Comparison of ENCODE assay signal across 18 cellular contexts in the genomic region with DNA sequence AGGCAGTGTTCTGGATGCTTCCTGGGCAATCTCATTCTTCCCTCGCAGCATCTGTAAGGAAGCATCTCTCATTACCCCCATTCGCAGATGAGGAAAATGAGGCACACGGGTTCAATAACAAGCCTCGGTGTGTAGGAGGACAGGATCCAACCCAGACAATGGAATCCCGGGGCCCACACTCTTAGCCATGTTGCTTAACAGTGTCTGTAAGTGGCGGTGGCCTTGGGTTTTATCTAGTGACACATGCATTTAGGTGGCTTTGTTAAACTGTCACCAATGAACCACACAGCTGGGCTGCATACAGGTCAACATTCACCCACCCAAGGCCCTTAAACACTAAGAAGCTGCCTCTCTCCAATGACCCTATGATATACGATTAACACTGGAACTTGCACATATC. TPM values are rescaled to one million over a fixed set of nuclear protein-coding genes. Genes with fewer than 3 reads are reported as not detected.
DNase-seq lines count a peak whose midpoint lies in the region; ATAC-seq, FAIRE-seq and TF ChIP-seq lines count a peak whose summit lies in the region.
"Had no signal": no experiment of that assay in that cellular context is flagged by ENCODE, and none has a peak within 500 bp of the region (broad histone marks: within the 10 kb centered on the region; RNA-seq: fewer than 3 reads in every experiment).

No MANE protein-coding gene starts in this region.

- H3K9ac ChIP-seq in neural progenitor cell: no peak overlapping the region

- peaks cover 7% of the 10 kb centered on the region for H3K9me3 Mint-ChIP-seq in neural progenitor cell

- no peak overlapping the region for H2AFZ ChIP-seq in neural progenitor cell (replicated peaks)

- H3K4me2 ChIP-seq in A549: peak overlapping the region; percentile 69
- no peak overlapping the region for H3K4me2 ChIP-seq in neural progenitor cell

- no peaks in the 10 kb centered on the region for H3K9me3 ChIP-seq in A549
- no peaks in the 10 kb centered on the region for H3K9me3 ChIP-seq in esophagus muscularis mucosa
- peaks cover 2% of the 10 kb centered on the region for H3K9me3 ChIP-seq in neural progenitor cell (ENCODE audit: low read depth)
- H3K9me3 ChIP-seq: Peyer's patch had no signal

- POLR2A ChIA-PET in A549 (lab: Yijun Ruan, JAX): no interaction called here

- no peaks in the 10 kb centered on the region for H3F3A ChIP-seq in neural progenitor cell (ENCODE audit: low read depth)

- H3K4me1 Mint-ChIP-seq in neural progenitor cell: peaks cover 63% of the 10 kb centered on the region

- peaks cover 9% of the 10 kb centered on the region for H3K79me2 ChIP-seq in neural progenitor cell (ENCODE audit: low read depth)

- no peak for DNase-seq in A549 (ENCODE audit: low read depth in 1 of 2, low spot score in 1 of 2)
- DNase-seq in NB4 (ENCODE audit: low read depth): peak; percentile 37
- no peak for DNase-seq in esophagus muscularis mucosa (ENCODE audit: extremely low spot score)
- no peak for DNase-seq in neural progenitor cell (ENCODE audit: low spot score)
- DNase-seq in hippocampal formation (lab: John Stamatoyannopoulos, UW): no peak
- DNase-seq: activated CD4-positive, alpha-beta T cell treated with anti-CD3 and anti-CD28 coated beads, Interleukin-2, amount 10 ng/mL, durations not matched to agents 24 days and 14 days; CD4-positive, alpha-beta memory T cell; H9; NCI-H1930; NCI-H345; Peyer's patch had no signal

- intact Hi-C loops in esophagus muscularis mucosa (cut with DNase I): no loop called here

- H3K4me3 ChIP-seq in A549 (no peak overlapping the region), NB4 (ENCODE audit: low read depth, low read length) (no peak overlapping the region), esophagus muscularis mucosa (no peak overlapping the region), neural progenitor cell (no peak overlapping the region)
- H3K4me3 ChIP-seq: K562, Peyer's patch had no signal

- no peak overlapping the region for H3K27ac Mint-ChIP-seq in neural progenitor cell
- H3K27ac Mint-ChIP-seq: activated CD4-positive, alpha-beta T cell treated with anti-CD3 and anti-CD28 coated beads, Interleukin-2, amount 10 ng/mL, durations not matched to agents 24 days and 14 days; CD4-positive, alpha-beta memory T cell had no signal

- no peaks in the 10 kb centered on the region for H3K27me3 ChIP-seq in esophagus muscularis mucosa
- H3K27me3 ChIP-seq in neural progenitor cell: no peaks in the 10 kb centered on the region
- H3K27me3 ChIP-seq: Peyer's patch had no signal

- no peak for TF ChIP-seq CTCF in A549 (IDR thresholded peaks at IDR 0.05)
- TF ChIP-seq CTCF in NB4 (IDR thresholded peaks at IDR 0.05; ENCODE audit: low read depth, low read length): no peak
- TF ChIP-seq CTCF in esophagus muscularis mucosa (IDR thresholded peaks at IDR 0.05): no peak
- TF ChIP-seq CTCF in neural progenitor cell (IDR thresholded peaks at IDR 0.05): no peak

- H4K20me1 ChIP-seq in neural progenitor cell (ENCODE audit: low read depth): peaks cover 26% of the 10 kb centered on the region

- H3K36me3 Mint-ChIP-seq in neural progenitor cell: peaks cover 14% of the 10 kb centered on the region

- H3K4me1 ChIP-seq in A549 (peaks cover 69% of the 10 kb centered on the region), esophagus muscularis mucosa (peaks cover 62 to 82% (median 69%) of the 10 kb centered on the region in 4 donors), neural progenitor cell (peaks cover 38% of the 10 kb centered on the region)

- no peaks in the 10 kb centered on the region for H3K27me3 Mint-ChIP-seq in neural progenitor cell (ENCODE audit: insufficient read depth, low read depth)
- H3K27me3 Mint-ChIP-seq: activated CD4-positive, alpha-beta T cell treated with anti-CD3 and anti-CD28 coated beads, Interleukin-2, amount 10 ng/mL, durations not matched to agents 24 days and 14 days; CD4-positive, alpha-beta memory T cell had no signal

- WGBS in A549 (ENCODE audit: missing lambda C conversion rate): 46% methylated on average over 7 of the region's 7 CpGs
- WGBS in esophagus muscularis mucosa: 86% methylated on average over 7 of the region's 7 CpGs

- H3K4me3 Mint-ChIP-seq in neural progenitor cell: peak overlapping the region; percentile 27
- H3K4me3 Mint-ChIP-seq: activated CD4-positive, alpha-beta T cell treated with anti-CD3 and anti-CD28 coated beads, Interleukin-2, amount 10 ng/mL, durations not matched to agents 24 days and 14 days; CD4-positive, alpha-beta memory T cell had no signal

- H3K27ac ChIP-seq in A549: peak overlapping the region; percentile 64 to 89
- peak overlapping the region in 3 of 4 donors; percentile 8 to 74 (median 23) for H3K27ac ChIP-seq in esophagus muscularis mucosa (replicated peaks in 1 of 4)
- no peak overlapping the region for H3K27ac ChIP-seq in neural progenitor cell
- H3K27ac ChIP-seq: HL-60 had no signal

- no peak for TF ChIP-seq POLR2A in A549 (IDR thresholded peaks at IDR 0.05; ENCODE audit: low read length)
- TF ChIP-seq POLR2A in NB4 (IDR thresholded peaks at IDR 0.05; ENCODE audit: extremely low read depth, insufficient read length): no peak
- no peak for TF ChIP-seq POLR2A in esophagus muscularis mucosa (IDR thresholded peaks at IDR 0.05; ENCODE audit: low read depth)

- H3K36me3 ChIP-seq in esophagus muscularis mucosa: no peaks in the 10 kb centered on the region
- H3K36me3 ChIP-seq in neural progenitor cell: no peaks in the 10 kb centered on the region
- H3K36me3 ChIP-seq: Peyer's patch had no signal

- ATAC-seq in A549 (peak in 1 of 2 experiments; percentile 3; a peak in 2 of 6 replicates), HG03025 (IDR thresholded peaks at IDR 0.05; ENCODE audit: low FRiP score, unreplicated experiment) (no peak), HG03135 (IDR thresholded peaks at IDR 0.05; ENCODE audit: unreplicated experiment) (no peak), HG03460 (IDR thresholded peaks at IDR 0.05; ENCODE audit: unreplicated experiment) (no peak)
- ATAC-seq: K562 had no signal

- no peak for FAIRE-seq in A549 (lab: Jason Lieb, UNC)
- FAIRE-seq: islet of Langerhans, K562, TTC549 had no signal

- TF ChIP-seq RAD21 in A549 (conservative IDR thresholded peaks at IDR 0.05 in 1 of 2, IDR thresholded peaks at IDR 0.05 in 1 of 2): no peak

- CTCF ChIA-PET in A549 (lab: Yijun Ruan, JAX): interaction anchor here (0.6 to 1.2 kb wide), 2 partner anchors 10 to 31 kb away, joined by 3 read pairs; no protein-coding TSS in a partner anchor

- TF ChIP-seq EP300 in A549 (IDR thresholded peaks at IDR 0.05): no peak
- TF ChIP-seq EP300 in esophagus muscularis mucosa (IDR thresholded peaks at IDR 0.05): no peak

TF ChIP-seq in A549, 52 proteins besides CTCF, POLR2A, EP300 and RAD21:
- TF ChIP-seq TP53 (CRISPR knock-in tag; IDR thresholded peaks at IDR 0.05) (no peak), JUNB (IDR thresholded peaks at IDR 0.05) (no peak), REST (IDR thresholded peaks at IDR 0.05) (no peak), HOXB13 (CRISPR knock-in tag; IDR thresholded peaks at IDR 0.05; ENCODE audit: low read depth) (no peak), NPAS2 (CRISPR knock-in tag; IDR thresholded peaks at IDR 0.05; ENCODE audit: borderline replicate concordance) (no peak)
- TF ChIP-seq, protein P1, sequence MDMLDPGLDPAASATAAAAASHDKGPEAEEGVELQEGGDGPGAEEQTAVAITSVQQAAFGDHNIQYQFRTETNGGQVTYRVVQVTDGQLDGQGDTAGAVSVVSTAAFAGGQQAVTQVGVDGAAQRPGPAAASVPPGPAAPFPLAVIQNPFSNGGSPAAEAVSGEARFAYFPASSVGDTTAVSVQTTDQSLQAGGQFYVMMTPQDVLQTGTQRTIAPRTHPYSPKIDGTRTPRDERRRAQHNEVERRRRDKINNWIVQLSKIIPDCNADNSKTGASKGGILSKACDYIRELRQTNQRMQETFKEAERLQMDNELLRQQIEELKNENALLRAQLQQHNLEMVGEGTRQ (IDR thresholded peaks at IDR 0.05): no peak
TF ChIP-seq in A549: peak in this region for 0.

RNA-seq across cellular contexts. Expression of gene RELL1, which starts 22.6 kb away (rescaled TPM):
- polyA plus RNA-seq in A549 (2011; rRNA removed) (7.9 and 9.6 TPM in 2 replicates), A549 (2017; fragmentation: RNase III; extraction: RNeasy Plus Mini Kit Qiagen cat#74134 plus additional on column Dnase treatment) (4.9 to 5.8 TPM (median 5.0 TPM) in 3 replicates)
- 3.5 and 4.7 TPM in 2 replicates for polyA plus RNA-seq in A549 (2012; cell fraction: cytosol; rRNA removed)
- 2.5 and 3.3 TPM in 2 replicates for polyA plus RNA-seq in A549 (2012; cell fraction: nucleus; rRNA removed)
- polyA minus RNA-seq in A549 (2011; rRNA and poly(A)+ RNA removed): 24.9 and 28.2 TPM in 2 replicates
- total RNA-seq in esophagus muscularis mucosa (10 to 100 TPM; 44.4 to 83.3 (median 73.6) TPM), neural progenitor cell (ENCODE audit: low replicate concordance) (12.1 and 17.5 TPM in 2 replicates)
